Comparison of ENCODE assay signal across 16 cellular contexts in genomic region chr15:35667908-35668307, GRCh38.
"Had no signal": no experiment of that assay in that cellular context is flagged by ENCODE, and none has a peak within 500 bp of the region (broad histone marks: within the 10 kb centered on the region; RNA-seq: fewer than 3 reads in every experiment).

No MANE protein-coding gene starts in this region.

- H3K4me3 ChIP-seq: neural progenitor cell, pancreas, transverse colon had no signal

- H3K27me3 ChIP-seq: foreskin keratinocyte, neural progenitor cell, pancreas, transverse colon had no signal

- H3K27ac Mint-ChIP-seq: activated naive CD8-positive, alpha-beta T cell treated with anti-CD3 and anti-CD28 coated beads, Interleukin-2, amount 10 ng/mL, durations not matched to agents 7 days and 5 days; neural progenitor cell; stimulated activated memory B cell treated with anti-CD40 and anti-IgM and Interleukin-4, amounts not matched to agents 10 μg/mL and 1 μg/mL and 100 μg/mL, for 72 hours; T-helper 2 cell treated with Interferon-gamma antibody and Interleukin-4, amounts not matched to agents 5 μg/mL and 100 μg/mL, for 36 hours had no signal

- H3K9ac ChIP-seq: neural progenitor cell had no signal

- H3K27ac ChIP-seq: foreskin keratinocyte, neural progenitor cell, pancreas, transverse colon had no signal

- H3K4me1 Mint-ChIP-seq: neural progenitor cell had no signal

- DNase-seq: activated CD4-positive, alpha-beta T cell treated with anti-CD3 and anti-CD28 coated beads for 1 hour; activated CD4-positive, alpha-beta T cell treated with anti-CD3 and anti-CD28 coated beads, Interleukin-2, amount 50 U/mL, for 48 hours; activated naive CD8-positive, alpha-beta T cell treated with anti-CD3 and anti-CD28 coated beads, Interleukin-2, amount 10 ng/mL, durations not matched to agents 7 days and 5 days; activated T-cell treated with anti-CD3 and anti-CD28 coated beads, Interleukin-2, amount 50 U/mL, for 48 hours; anterior cingulate cortex; foreskin keratinocyte; head of caudate nucleus; midbrain; pancreas; retina; SW 1271; transverse colon had no signal

- H3K4me2 ChIP-seq: neural progenitor cell had no signal

- H3K36me3 ChIP-seq: neural progenitor cell, pancreas, transverse colon had no signal

- H3K36me3 Mint-ChIP-seq: neural progenitor cell; stimulated activated memory B cell treated with anti-CD40 and anti-IgM and Interleukin-4, amounts not matched to agents 10 μg/mL and 1 μg/mL and 100 μg/mL, for 72 hours had no signal

- H2AFZ ChIP-seq: neural progenitor cell had no signal

- ATAC-seq: foreskin keratinocyte; pancreas; stimulated activated memory B cell treated with anti-CD40 and anti-IgM and Interleukin-4, amounts not matched to agents 10 μg/mL and 1 μg/mL and 100 μg/mL, for 72 hours had no signal

- H3K4me3 Mint-ChIP-seq: neural progenitor cell; stimulated activated memory B cell treated with anti-CD40 and anti-IgM and Interleukin-4, amounts not matched to agents 10 μg/mL and 1 μg/mL and 100 μg/mL, for 72 hours; T-helper 2 cell treated with Interferon-gamma antibody and Interleukin-4, amounts not matched to agents 5 μg/mL and 100 μg/mL, for 36 hours had no signal

- H3K9me3 ChIP-seq: pancreas, transverse colon had no signal

- FAIRE-seq: keratinocyte had no signal

- H3K9me3 Mint-ChIP-seq: neural progenitor cell; stimulated activated memory B cell treated with anti-CD40 and anti-IgM and Interleukin-4, amounts not matched to agents 10 μg/mL and 1 μg/mL and 100 μg/mL, for 72 hours; T-helper 2 cell treated with Interferon-gamma antibody and Interleukin-4, amounts not matched to agents 5 μg/mL and 100 μg/mL, for 36 hours had no signal
